In genomic region chr7:101269664-101270063, GRCh38 we compare ENCODE assay signal across 16 cellular contexts. TPM values are rescaled to one million over a fixed set of nuclear protein-coding genes. Genes with fewer than 3 reads are reported as not detected.
DNase-seq lines count a peak whose midpoint lies in the region; ATAC-seq and TF ChIP-seq lines count a peak whose summit lies in the region.
"Had no signal": no experiment of that assay in that cellular context is flagged by ENCODE, and none has a peak within 500 bp of the region (broad histone marks: within the 10 kb centered on the region; RNA-seq: fewer than 3 reads in every experiment).

No MANE protein-coding gene starts in this region.

- no peaks in the 10 kb centered on the region for H3K36me3 Mint-ChIP-seq in dendritic cell treated with granulocyte-macrophage colony-stimulating factor and Interleukin-4, amounts not matched to agents 40 ng/mL and 50 ng/mL, for 4 days (ENCODE audit: low read depth)
- no peaks in the 10 kb centered on the region for H3K36me3 Mint-ChIP-seq in natural killer cell
- H3K36me3 Mint-ChIP-seq: CD8-positive, alpha-beta T cell had no signal

- intact Hi-C loops in dendritic cell treated with granulocyte-macrophage colony-stimulating factor and Interleukin-4, amounts not matched to agents 40 ng/mL and 50 ng/mL, for 4 days (cut with micrococcal nuclease), result no loop called here
- intact Hi-C loops in natural killer cell (cut with micrococcal nuclease), result no loop called here

- H3K27ac Mint-ChIP-seq in dendritic cell treated with granulocyte-macrophage colony-stimulating factor and Interleukin-4, amounts not matched to agents 40 ng/mL and 50 ng/mL, for 4 days, result peak overlapping the region; percentile 30
- H3K27ac Mint-ChIP-seq in natural killer cell, result no peak overlapping the region
- H3K27ac Mint-ChIP-seq: B cell; CD8-positive, alpha-beta T cell had no signal

- no peak for TF ChIP-seq CTCF in natural killer cell (IDR thresholded peaks at IDR 0.05)

- DNase-seq in substantia nigra (lab: John Stamatoyannopoulos, UW) (no peak), NCI-H2081 treated with DMSO at 0.1 percent for 48 hours (lab: John Stamatoyannopoulos, UW) (no peak), natural killer cell (no peak)
- DNase-seq in activated CD4-positive, alpha-beta T cell treated with anti-CD3 and anti-CD28 coated beads for 1 hour, result no peak
- DNase-seq: CD8-positive, alpha-beta T cell; DMS 273 treated with DMSO at 0.1 percent for 48 hours; DMS53; DND-41; EL; GM23248; HCEC 1CT had no signal

- peaks cover 27% of the 10 kb centered on the region for H3K4me1 Mint-ChIP-seq in dendritic cell treated with granulocyte-macrophage colony-stimulating factor and Interleukin-4, amounts not matched to agents 40 ng/mL and 50 ng/mL, for 4 days (ENCODE audit: low read depth)
- no peaks in the 10 kb centered on the region for H3K4me1 Mint-ChIP-seq in natural killer cell
- H3K4me1 Mint-ChIP-seq: B cell had no signal

- H3K27ac ChIP-seq in angular gyrus (ENCODE audit: low read depth, low read length) (peak overlapping the region; percentile 78), substantia nigra (ENCODE audit: low read depth, low read length, poor library complexity, severe bottlenecking) (peak overlapping the region; percentile 74)
- H3K27ac ChIP-seq: BLaER1 treated with 17β-estradiol and CSF1 and Interleukin-3, amounts not matched to agents 10 nM and 100 nM; GM23248 had no signal

- H3K4me3 Mint-ChIP-seq in dendritic cell treated with granulocyte-macrophage colony-stimulating factor and Interleukin-4, amounts not matched to agents 40 ng/mL and 50 ng/mL, for 4 days, result no peak overlapping the region
- H3K4me3 Mint-ChIP-seq in natural killer cell, result no peak overlapping the region
- H3K4me3 Mint-ChIP-seq: B cell; CD8-positive, alpha-beta T cell had no signal

- no peaks in the 10 kb centered on the region for H3K9me3 Mint-ChIP-seq in dendritic cell treated with granulocyte-macrophage colony-stimulating factor and Interleukin-4, amounts not matched to agents 40 ng/mL and 50 ng/mL, for 4 days
- no peaks in the 10 kb centered on the region for H3K9me3 Mint-ChIP-seq in natural killer cell
- H3K9me3 Mint-ChIP-seq: CD8-positive, alpha-beta T cell had no signal

- ATAC-seq in natural killer cell, result no peak
- ATAC-seq: CD8-positive, alpha-beta T cell; GM12878 had no signal

- H3K27me3 Mint-ChIP-seq in dendritic cell treated with granulocyte-macrophage colony-stimulating factor and Interleukin-4, amounts not matched to agents 40 ng/mL and 50 ng/mL, for 4 days, result peaks cover 10% of the 10 kb centered on the region
- peaks cover 5 to 15% of the 10 kb centered on the region in 2 donors for H3K27me3 Mint-ChIP-seq in natural killer cell (ENCODE audit: low read depth in 2 of 2)

RNA-seq across cellular contexts. Expression of gene FIS1, which starts 24.8 kb away (rescaled TPM):
- 100 to 1,000 TPM in 2 of 3 donors, 10 to 100 TPM in 1; 99.9 to 119 (median 105) TPM for total RNA-seq in natural killer cell

RNA-seq across cellular contexts. Expression of gene CLDN15, which starts 32.1 kb away (rescaled TPM):
- total RNA-seq in natural killer cell, result 10 to 100 TPM; 13.7 to 22.0 (median 19.3) TPM

RNA-seq across cellular contexts. Expression of gene ZNHIT1, which starts 51.7 kb away (rescaled TPM):
- 10 to 100 TPM; 53.7 to 63.5 (median 60.9) TPM for total RNA-seq in natural killer cell

RNA-seq across cellular contexts. Expression of gene IFT22, which starts 51.9 kb away (rescaled TPM):
- 1 to 10 TPM; 2.9 to 3.8 (median 3.7) TPM for total RNA-seq in natural killer cell

RNA-seq across cellular contexts. Expression of gene PLOD3, which starts 52.3 kb away (rescaled TPM):
- total RNA-seq in natural killer cell, result 10 to 100 TPM; 41.7 to 54.5 (median 45.0) TPM
